7 cellular contexts compared by ENCODE assay signal in the genomic region with DNA sequence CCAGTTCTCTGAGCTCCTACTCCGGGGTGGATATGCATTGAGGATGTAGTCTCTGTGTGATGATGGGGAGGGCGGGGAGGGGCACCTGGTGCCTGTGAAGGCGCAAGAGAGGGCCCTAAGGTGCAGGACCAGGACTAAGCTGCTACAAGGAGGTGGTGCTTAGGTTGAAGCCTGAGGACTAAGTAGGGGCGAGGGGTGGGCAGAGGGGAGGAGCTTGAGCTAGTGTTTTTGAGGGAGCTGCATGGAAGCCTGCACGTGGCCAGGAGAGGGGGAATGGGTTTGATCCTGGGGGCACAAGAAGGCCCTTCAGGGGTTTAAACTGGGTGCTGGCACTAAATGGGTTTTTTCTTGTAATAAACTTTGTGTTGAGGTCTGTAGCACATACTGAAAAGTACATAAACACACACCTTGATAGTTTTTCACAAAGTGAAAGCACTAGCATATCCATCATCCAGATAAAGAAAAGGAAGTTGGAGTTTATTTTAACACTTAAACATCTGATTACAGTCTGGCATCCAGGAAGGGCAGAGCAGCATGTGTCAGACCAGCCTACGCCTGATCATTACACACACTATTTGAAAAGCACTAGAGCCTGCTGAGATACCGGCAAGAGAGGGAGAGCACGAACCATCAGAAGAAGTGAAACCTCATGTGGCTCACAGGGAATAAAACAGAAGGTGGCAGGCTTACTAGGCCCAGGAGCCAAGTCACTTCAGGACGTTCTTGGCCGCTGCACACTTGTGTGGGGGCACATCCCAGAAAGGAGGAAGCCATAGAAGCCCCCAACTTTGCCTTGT.
A peak's percentile ranks its signal among the peaks of the same experiment; 100 is the strongest.
DNase-seq lines count a peak whose midpoint lies in the region; ATAC-seq and TF ChIP-seq lines count a peak whose summit lies in the region.

No MANE protein-coding gene starts in this region.

- H3K9me3 ChIP-seq in colonic mucosa (no peaks in the 10 kb centered on the region), ascending aorta (no peaks in the 10 kb centered on the region)

- in situ Hi-C loops in GM13977 (cut with MboI; ENCODE audit: low pct_unique_long_range_greater_than_20kb, low sequenced_read_pairs, unreplicated experiment) = no loop called here

- H3K9ac ChIP-seq in colonic mucosa (ENCODE audit: low read depth in 2 of 2, low read length in 2 of 2) = peak overlapping the region in 1 of 2 donors; percentile 54

- ATAC-seq in HG03469 (IDR thresholded peaks at IDR 0.05; ENCODE audit: unreplicated experiment) = peak; percentile 83
- peak; percentile 67 for ATAC-seq in omental fat pad (ENCODE audit: low FRiP score)
- ATAC-seq in HG03045 (IDR thresholded peaks at IDR 0.05; ENCODE audit: unreplicated experiment) = no peak

- TF ChIP-seq CTCF in GM13977 (IDR thresholded peaks at IDR 0.05; ENCODE audit: extremely low read depth, insufficient read depth, missing control alignments) = no peak
- TF ChIP-seq CTCF in colonic mucosa (IDR thresholded peaks at IDR 0.05) = no peak
- no peak for TF ChIP-seq CTCF in omental fat pad (IDR thresholded peaks at IDR 0.05)
- TF ChIP-seq CTCF in ascending aorta (IDR thresholded peaks at IDR 0.05) = no peak

- no peaks in the 10 kb centered on the region for H3K36me3 ChIP-seq in colonic mucosa
- H3K36me3 ChIP-seq in ascending aorta = peaks cover 2 to 5% of the 10 kb centered on the region in 2 donors

- intact Hi-C loops in colonic mucosa (cut with DNase I) (no loop called here), ascending aorta (cut with DNase I) (no loop called here)

- peak overlapping the region; percentile 81 for H3K27ac ChIP-seq in colonic mucosa
- no peak overlapping the region for H3K27ac ChIP-seq in ascending aorta

- H3K4me3 ChIP-seq in colonic mucosa (peak overlapping the region; percentile 16), ascending aorta (no peak overlapping the region)

- no peaks in the 10 kb centered on the region for H3K27me3 ChIP-seq in colonic mucosa
- no peaks in the 10 kb centered on the region for H3K27me3 ChIP-seq in ascending aorta

- H3K4me1 ChIP-seq in colonic mucosa (peaks cover 12% of the 10 kb centered on the region), ascending aorta (no peaks in the 10 kb centered on the region)

- DNase-seq in GM13977 (ENCODE audit: low spot score) (peak; percentile 36), colonic mucosa (peak; percentile 54), omental fat pad (ENCODE audit: low spot score) (no peak), ascending aorta (ENCODE audit: low spot score in 2 of 2) (no peak), NCI-H1694 (lab: John Stamatoyannopoulos, UW) (no peak)

Comparison
In these comparisons a context has a peak if more than half of its experiments do, and no peak if none do; other contexts are left out.
1. DNase-seq: peak in GM13977 (single experiment) and colonic mucosa (single experiment); none in omental fat pad (single experiment), ascending aorta (0 of 2) and NCI-H1694 (single experiment).